Comparison of ENCODE assay signal across 1 cellular context in the genomic region with DNA sequence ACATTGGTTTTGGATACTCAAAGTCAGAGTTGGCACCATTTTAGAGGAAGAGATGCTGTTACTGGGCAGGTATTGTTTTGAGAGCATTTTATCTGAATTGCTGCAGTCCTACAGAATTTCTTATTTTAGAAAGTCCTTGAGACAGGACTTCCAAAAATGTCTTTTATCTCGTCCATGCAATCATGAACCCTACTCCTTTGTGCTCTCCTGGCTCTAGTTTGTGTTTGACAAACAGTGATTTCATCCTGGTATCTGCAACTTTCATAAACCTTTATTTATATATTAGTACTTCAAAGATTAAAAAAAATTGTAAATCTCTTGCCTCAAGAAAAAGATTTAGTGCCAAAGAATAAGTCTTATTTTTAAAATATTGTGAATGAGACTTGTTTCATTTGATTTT.
TF ChIP-seq lines count a peak whose summit lies in the region.

No MANE protein-coding gene starts in this region.

TF ChIP-seq in HepG2, 621 proteins besides CTCF, POLR2A, EP300 and RAD21 (continued from another document):
- TF ChIP-seq, protein P1, sequence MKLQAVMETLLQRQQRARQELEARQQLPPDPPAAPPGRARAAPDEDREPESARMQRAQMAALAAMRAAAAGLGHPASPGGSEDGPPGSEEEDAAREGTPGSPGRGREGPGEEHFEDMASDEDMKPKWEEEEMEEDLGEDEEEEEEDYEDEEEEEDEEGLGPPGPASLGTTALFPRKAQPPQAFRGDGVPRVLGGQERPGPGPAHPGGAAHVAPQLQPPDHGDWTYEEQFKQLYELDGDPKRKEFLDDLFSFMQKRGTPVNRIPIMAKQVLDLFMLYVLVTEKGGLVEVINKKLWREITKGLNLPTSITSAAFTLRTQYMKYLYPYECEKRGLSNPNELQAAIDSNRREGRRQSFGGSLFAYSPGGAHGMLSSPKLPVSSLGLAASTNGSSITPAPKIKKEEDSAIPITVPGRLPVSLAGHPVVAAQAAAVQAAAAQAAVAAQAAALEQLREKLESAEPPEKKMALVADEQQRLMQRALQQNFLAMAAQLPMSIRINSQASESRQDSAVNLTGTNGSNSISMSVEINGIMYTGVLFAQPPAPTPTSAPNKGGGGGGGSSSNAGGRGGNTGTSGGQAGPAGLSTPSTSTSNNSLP (IDR thresholded peaks at IDR 0.05; ENCODE audit: low read depth, low read length) = 0 out of 2 replicates have a peak, but pooled peaks have one; percentile 15
- TF ChIP-seq, protein P2, sequence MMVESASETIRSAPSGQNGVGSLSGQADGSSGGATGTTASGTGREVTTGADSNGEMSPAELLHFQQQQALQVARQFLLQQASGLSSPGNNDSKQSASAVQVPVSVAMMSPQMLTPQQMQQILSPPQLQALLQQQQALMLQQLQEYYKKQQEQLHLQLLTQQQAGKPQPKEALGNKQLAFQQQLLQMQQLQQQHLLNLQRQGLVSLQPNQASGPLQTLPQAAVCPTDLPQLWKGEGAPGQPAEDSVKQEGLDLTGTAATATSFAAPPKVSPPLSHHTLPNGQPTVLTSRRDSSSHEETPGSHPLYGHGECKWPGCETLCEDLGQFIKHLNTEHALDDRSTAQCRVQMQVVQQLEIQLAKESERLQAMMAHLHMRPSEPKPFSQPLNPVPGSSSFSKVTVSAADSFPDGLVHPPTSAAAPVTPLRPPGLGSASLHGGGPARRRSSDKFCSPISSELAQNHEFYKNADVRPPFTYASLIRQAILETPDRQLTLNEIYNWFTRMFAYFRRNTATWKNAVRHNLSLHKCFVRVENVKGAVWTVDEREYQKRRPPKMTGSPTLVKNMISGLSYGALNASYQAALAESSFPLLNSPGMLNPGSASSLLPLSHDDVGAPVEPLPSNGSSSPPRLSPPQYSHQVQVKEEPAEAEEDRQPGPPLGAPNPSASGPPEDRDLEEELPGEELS (CRISPR knock-in tag; IDR thresholded peaks at IDR 0.05) = 0 out of 2 replicates have a peak, but pooled peaks have one; percentile 21
- TF ChIP-seq MEF2D (CRISPR knock-in tag; IDR thresholded peaks at IDR 0.05) (peak; percentile 28; the same call in 1 of the 2 replicates), NFIC (IDR thresholded peaks at IDR 0.05; ENCODE audit: low read length) (0 out of 2 replicates have a peak, but pooled peaks have one; percentile 37), SOX6 (IDR thresholded peaks at IDR 0.05) (no peak), SOX6 (CRISPR knock-in tag; IDR thresholded peaks at IDR 0.05) (peak; percentile 49; the same call in 1 of the 2 replicates), GFI1 (CRISPR knock-in tag; IDR thresholded peaks at IDR 0.05; ENCODE audit: borderline replicate concordance) (peak; percentile 98)
